Comparison of ENCODE assay signal across 9 cellular contexts in genomic region chr15:80403712-80404056, GRCh38. TPM values are rescaled to one million over a fixed set of nuclear protein-coding genes. Genes with fewer than 3 reads are reported as not detected.
DNase-seq lines count a peak whose midpoint lies in the region; TF ChIP-seq lines count a peak whose summit lies in the region.
"Had no signal": no experiment of that assay in that cellular context is flagged by ENCODE, and none has a peak within 500 bp of the region (broad histone marks: within the 10 kb centered on the region; RNA-seq: fewer than 3 reads in every experiment).

No MANE protein-coding gene starts in this region.

- peak; percentile 77 for DNase-seq in Ammon's horn (ENCODE audit: low spot score)
- DNase-seq in NCI-H2171 (lab: John Stamatoyannopoulos, UW): peak; percentile 39
- DNase-seq in esophagus muscularis mucosa (ENCODE audit: extremely low spot score): peak; percentile 85
- peak; percentile 43 for DNase-seq in neural crest cell (ENCODE audit: low read depth, low spot score)
- DNase-seq in DMS114 treated with DMSO at 0.1 percent for 48 hours (lab: John Stamatoyannopoulos, UW; ENCODE audit: unreplicated experiment): no peak
- no peak for DNase-seq in effector memory CD4-positive, alpha-beta T cell
- DNase-seq in activated T-helper 1 cell treated with anti-CD3 and anti-CD28 coated beads, Interleukin-12 subunit alpha, Interleukin-12 subunit beta, Interleukin-2, Interleukin-4 antibody, amounts not matched to agents 30 ng/mL and 10 ng/mL and 1 ng/mL, durations not matched to agents 14 hours and 24 hours and 36 hours (ENCODE audit: low spot score): no peak
- DNase-seq in activated CD4-positive, alpha-beta T cell treated with anti-CD3 and anti-CD28 coated beads for 4 hours: no peak

- no peak for TF ChIP-seq POLR2A in esophagus muscularis mucosa (IDR thresholded peaks at IDR 0.05; ENCODE audit: low read depth)

- peak overlapping the region; percentile 81 for H3K4me3 Mint-ChIP-seq in neural crest cell
- H3K4me3 Mint-ChIP-seq in activated T-helper 1 cell treated with anti-CD3 and anti-CD28 coated beads, Interleukin-12 subunit alpha, Interleukin-12 subunit beta, Interleukin-2, Interleukin-4 antibody, amounts not matched to agents 30 ng/mL and 10 ng/mL and 1 ng/mL, durations not matched to agents 14 hours and 24 hours and 36 hours: no peak overlapping the region
- H3K4me3 Mint-ChIP-seq: stimulated activated effector memory CD8-positive, alpha-beta T cell treated with anti-CD3 and anti-CD28 coated beads, Interleukin-12 subunit alpha, Interleukin-12 subunit beta, amount 100 ng/mL, for 72 hours had no signal

- peaks cover 9% of the 10 kb centered on the region for H3K36me3 Mint-ChIP-seq in neural crest cell (ENCODE audit: low read depth)
- H3K36me3 Mint-ChIP-seq in activated T-helper 1 cell treated with anti-CD3 and anti-CD28 coated beads, Interleukin-12 subunit alpha, Interleukin-12 subunit beta, Interleukin-2, Interleukin-4 antibody, amounts not matched to agents 30 ng/mL and 10 ng/mL and 1 ng/mL, durations not matched to agents 14 hours and 24 hours and 36 hours (ENCODE audit: low read depth): peaks cover 1% of the 10 kb centered on the region
- H3K36me3 Mint-ChIP-seq: stimulated activated effector memory CD8-positive, alpha-beta T cell treated with anti-CD3 and anti-CD28 coated beads, Interleukin-12 subunit alpha, Interleukin-12 subunit beta, amount 100 ng/mL, for 72 hours had no signal

- no CpG with 5 or more reads among the region's 30 CpGs for WGBS in esophagus muscularis mucosa

- intact Hi-C loops in esophagus muscularis mucosa (cut with DNase I): no loop called here
- intact Hi-C loops in activated T-helper 1 cell treated with anti-CD3 and anti-CD28 coated beads, Interleukin-12 subunit alpha, Interleukin-12 subunit beta, Interleukin-2, Interleukin-4 antibody, amounts not matched to agents 30 ng/mL and 10 ng/mL and 1 ng/mL, durations not matched to agents 14 hours and 24 hours and 36 hours (cut with micrococcal nuclease): no loop called here

- H3K9me3 Mint-ChIP-seq in neural crest cell: no peaks in the 10 kb centered on the region
- H3K9me3 Mint-ChIP-seq in activated T-helper 1 cell treated with anti-CD3 and anti-CD28 coated beads, Interleukin-12 subunit alpha, Interleukin-12 subunit beta, Interleukin-2, Interleukin-4 antibody, amounts not matched to agents 30 ng/mL and 10 ng/mL and 1 ng/mL, durations not matched to agents 14 hours and 24 hours and 36 hours: no peaks in the 10 kb centered on the region
- H3K9me3 Mint-ChIP-seq: stimulated activated effector memory CD8-positive, alpha-beta T cell treated with anti-CD3 and anti-CD28 coated beads, Interleukin-12 subunit alpha, Interleukin-12 subunit beta, amount 100 ng/mL, for 72 hours had no signal

- H3K9me3 ChIP-seq in esophagus muscularis mucosa: no peaks in the 10 kb centered on the region
- H3K9me3 ChIP-seq in effector memory CD4-positive, alpha-beta T cell (ENCODE audit: control insufficient read depth, low read length): no peaks in the 10 kb centered on the region

- peak overlapping the region; percentile 64 to 79 (median 72) for H3K27ac ChIP-seq in esophagus muscularis mucosa (replicated peaks in 1 of 4)
- H3K27ac ChIP-seq in effector memory CD4-positive, alpha-beta T cell (ENCODE audit: insufficient read depth, low read length, poor library complexity, severe bottlenecking): no peak overlapping the region

- peaks cover 0 to 8% (median 0%) of the 10 kb centered on the region in 4 donors for H3K27me3 ChIP-seq in esophagus muscularis mucosa
- peaks cover 8% of the 10 kb centered on the region for H3K27me3 ChIP-seq in effector memory CD4-positive, alpha-beta T cell (replicated peaks; ENCODE audit: control insufficient read depth, insufficient read depth, low read length, poor library complexity, severe bottlenecking)

- H3K36me3 ChIP-seq in esophagus muscularis mucosa: no peaks in the 10 kb centered on the region
- no peaks in the 10 kb centered on the region for H3K36me3 ChIP-seq in effector memory CD4-positive, alpha-beta T cell (ENCODE audit: control insufficient read depth, insufficient read depth, low read length)

- TF ChIP-seq EP300 in esophagus muscularis mucosa (IDR thresholded peaks at IDR 0.05): no peak

- peak overlapping the region; percentile 62 to 75 (median 68) for H3K4me3 ChIP-seq in esophagus muscularis mucosa
- H3K4me3 ChIP-seq in effector memory CD4-positive, alpha-beta T cell (ENCODE audit: insufficient read depth, low read depth, low read length, poor library complexity, severe bottlenecking): no peak overlapping the region

- peaks cover 5 to 22% (median 18%) of the 10 kb centered on the region in 4 donors for H3K4me1 ChIP-seq in esophagus muscularis mucosa
- no peaks in the 10 kb centered on the region for H3K4me1 ChIP-seq in effector memory CD4-positive, alpha-beta T cell (ENCODE audit: control insufficient read depth, insufficient read depth, low read length, poor library complexity, severe bottlenecking)

- H3K27me3 Mint-ChIP-seq in neural crest cell (ENCODE audit: low read depth): no peaks in the 10 kb centered on the region
- peaks cover 71% of the 10 kb centered on the region for H3K27me3 Mint-ChIP-seq in activated T-helper 1 cell treated with anti-CD3 and anti-CD28 coated beads, Interleukin-12 subunit alpha, Interleukin-12 subunit beta, Interleukin-2, Interleukin-4 antibody, amounts not matched to agents 30 ng/mL and 10 ng/mL and 1 ng/mL, durations not matched to agents 14 hours and 24 hours and 36 hours (ENCODE audit: insufficient read depth)

- TF ChIP-seq CTCF in esophagus muscularis mucosa (IDR thresholded peaks at IDR 0.05): no peak
- TF ChIP-seq CTCF in neural crest cell (conservative IDR thresholded peaks at IDR 0.05): no peak

- peaks cover 55% of the 10 kb centered on the region for H3K4me1 Mint-ChIP-seq in neural crest cell
- H3K4me1 Mint-ChIP-seq in activated T-helper 1 cell treated with anti-CD3 and anti-CD28 coated beads, Interleukin-12 subunit alpha, Interleukin-12 subunit beta, Interleukin-2, Interleukin-4 antibody, amounts not matched to agents 30 ng/mL and 10 ng/mL and 1 ng/mL, durations not matched to agents 14 hours and 24 hours and 36 hours (ENCODE audit: low read depth): no peaks in the 10 kb centered on the region
- H3K4me1 Mint-ChIP-seq: stimulated activated effector memory CD8-positive, alpha-beta T cell treated with anti-CD3 and anti-CD28 coated beads, Interleukin-12 subunit alpha, Interleukin-12 subunit beta, amount 100 ng/mL, for 72 hours had no signal

- H3K27ac Mint-ChIP-seq in neural crest cell (ENCODE audit: unreplicated experiment): peak overlapping the region; percentile 79
- H3K27ac Mint-ChIP-seq in activated T-helper 1 cell treated with anti-CD3 and anti-CD28 coated beads, Interleukin-12 subunit alpha, Interleukin-12 subunit beta, Interleukin-2, Interleukin-4 antibody, amounts not matched to agents 30 ng/mL and 10 ng/mL and 1 ng/mL, durations not matched to agents 14 hours and 24 hours and 36 hours: no peak overlapping the region
- H3K27ac Mint-ChIP-seq: stimulated activated effector memory CD8-positive, alpha-beta T cell treated with anti-CD3 and anti-CD28 coated beads, Interleukin-12 subunit alpha, Interleukin-12 subunit beta, amount 100 ng/mL, for 72 hours had no signal

RNA-seq across cellular contexts. Expression of gene ARNT2, which starts 0.5 kb away (rescaled TPM):
- total RNA-seq in esophagus muscularis mucosa: 10 to 100 TPM in 1 of 4 donors, 1 to 10 TPM in 3; 5.4 to 14.6 (median 8.2) TPM
- 57.1 and 58.3 TPM in 2 replicates for total RNA-seq in neural crest cell
- 0.05 and 0.36 TPM in 2 replicates for total RNA-seq in activated T-helper 1 cell treated with anti-CD3 and anti-CD28 coated beads, Interleukin-12 subunit alpha, Interleukin-12 subunit beta, Interleukin-2, Interleukin-4 antibody, amounts not matched to agents 30 ng/mL and 10 ng/mL and 1 ng/mL, durations not matched to agents 14 hours and 24 hours and 36 hours

Comparison
In these comparisons a context has a peak if more than half of its experiments do, and no peak if none do; other contexts are left out.
1. DNase-seq: peak in Ammon's horn (single experiment), NCI-H2171 (single experiment), esophagus muscularis mucosa (single experiment) and neural crest cell (single experiment); none in DMS114 treated with DMSO at 0.1 percent for 48 hours (single experiment), effector memory CD4-positive, alpha-beta T cell (0 of 3), activated T-helper 1 cell treated with anti-CD3 and anti-CD28 coated beads, Interleukin-12 subunit alpha, Interleukin-12 subunit beta, Interleukin-2, Interleukin-4 antibody, amounts not matched to agents 30 ng/mL and 10 ng/mL and 1 ng/mL, durations not matched to agents 14 hours and 24 hours and 36 hours (single experiment) and activated CD4-positive, alpha-beta T cell treated with anti-CD3 and anti-CD28 coated beads for 4 hours (0 of 2).